14 cellular contexts compared by ENCODE assay signal in the genomic region with DNA sequence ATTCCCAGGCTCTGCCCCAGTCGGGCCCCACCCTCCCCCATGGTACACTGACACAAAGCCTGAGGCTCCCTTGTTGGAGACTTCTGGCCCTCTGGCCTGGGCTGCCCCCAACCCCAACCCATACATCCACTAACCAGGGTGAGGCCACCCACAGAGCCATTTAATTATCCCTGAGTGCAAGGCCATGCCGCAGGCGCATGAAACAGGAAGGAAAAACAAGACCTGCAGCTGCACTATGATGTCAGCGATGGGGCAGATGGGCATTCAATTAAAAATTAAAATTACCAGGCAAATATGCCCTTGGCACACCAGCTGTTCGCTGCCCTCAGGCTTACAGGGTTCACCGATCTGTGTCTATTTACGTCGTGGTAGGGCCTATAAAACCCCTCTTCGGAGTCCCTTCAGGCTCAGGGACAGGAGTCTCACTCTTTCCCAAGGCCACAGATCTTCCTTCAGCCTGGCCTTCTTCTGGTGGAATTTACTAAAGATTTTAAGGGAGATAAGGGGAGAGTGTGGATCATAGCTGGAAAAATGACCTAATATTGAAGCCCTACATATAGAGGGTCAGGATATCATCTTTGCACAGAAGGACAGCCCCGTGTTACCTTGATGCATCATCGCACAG. TPM values are rescaled to one million over a fixed set of nuclear protein-coding genes. Genes with fewer than 3 reads are reported as not detected.
A peak's percentile ranks its signal among the peaks of the same experiment; 100 is the strongest.
DNase-seq lines count a peak whose midpoint lies in the region; TF ChIP-seq lines count a peak whose summit lies in the region.
"Had no signal": no experiment of that assay in that cellular context is flagged by ENCODE, and none has a peak within 500 bp of the region (broad histone marks: within the 10 kb centered on the region; RNA-seq: fewer than 3 reads in every experiment).

No MANE protein-coding gene starts in this region.

- H3K4me1 ChIP-seq in OCI-LY7 (ENCODE audit: insufficient read depth, low read length, poor library complexity, severe bottlenecking) = peaks cover 74% of the 10 kb centered on the region
- peaks cover 3% of the 10 kb centered on the region for H3K4me1 ChIP-seq in mesenchymal stem cell (ENCODE audit: control insufficient read depth, insufficient read depth, low read depth, low read length)
- no peaks in the 10 kb centered on the region for H3K4me1 ChIP-seq in tibial artery

- no peak overlapping the region for H2BK5ac ChIP-seq in mesenchymal stem cell (ENCODE audit: low read depth, low read length, poor library complexity, severe bottlenecking)

- peak overlapping the region; percentile 41 for H3K4me3 ChIP-seq in OCI-LY7 (ENCODE audit: low read depth, low read length, poor library complexity, severe bottlenecking)
- no peak overlapping the region for H3K4me3 ChIP-seq in mesenchymal stem cell (ENCODE audit: insufficient read depth in 1 of 2, low read depth in 1 of 2, low read length in 2 of 2)
- no peak overlapping the region for H3K4me3 ChIP-seq in tibial artery
- H3K4me3 ChIP-seq: K562, thoracic aorta had no signal

- H3K23ac ChIP-seq in mesenchymal stem cell (ENCODE audit: low read length in 2 of 2) = no peak overlapping the region

- H3K9ac ChIP-seq in mesenchymal stem cell (ENCODE audit: low read length) = no peak overlapping the region

- peak overlapping the region; percentile 38 to 66 for H2BK12ac ChIP-seq in mesenchymal stem cell (ENCODE audit: low read length in 2 of 2)

- H4K8ac ChIP-seq in mesenchymal stem cell (ENCODE audit: low read length) = no peak overlapping the region

- H2BK120ac ChIP-seq in mesenchymal stem cell (ENCODE audit: low read depth, low read length) = no peak overlapping the region

- H3K9me2 ChIP-seq in OCI-LY7 (ENCODE audit: insufficient read depth, low read length) = no peaks in the 10 kb centered on the region

- no TSS peak for BruUV-seq in OCI-LY7 (replicated peaks; lab: Mats Ljungman, UMichigan)

- peak overlapping the region; percentile 33 to 42 for H3K18ac ChIP-seq in mesenchymal stem cell (ENCODE audit: low read depth in 1 of 2, low read length in 2 of 2)

- no peaks in the 10 kb centered on the region for H4K20me1 ChIP-seq in OCI-LY7 (ENCODE audit: insufficient read depth, low read length)

- H3K27me3 ChIP-seq in mesenchymal stem cell (ENCODE audit: control insufficient read depth in 1 of 2, insufficient read depth in 1 of 2, low read length in 2 of 2) (peaks cover 7 to 9% of the 10 kb centered on the region in 2 experiments), tibial artery (no peaks in the 10 kb centered on the region)

- peak overlapping the region; percentile 42; the same call in 1 of the 2 replicates for H2AFZ ChIP-seq in OCI-LY7 (ENCODE audit: low read length)
- H2AFZ ChIP-seq in mesenchymal stem cell (ENCODE audit: low read depth, low read length) = no peak overlapping the region

- no peaks in the 10 kb centered on the region for H3K79me1 ChIP-seq in mesenchymal stem cell (replicated peaks; ENCODE audit: low read length, poor library complexity, severe bottlenecking)

- peak overlapping the region in 1 of 2 experiments; percentile 35 for H3K4ac ChIP-seq in mesenchymal stem cell (ENCODE audit: low read depth in 1 of 2, low read length in 2 of 2)

- H3K9me3 ChIP-seq in OCI-LY7 (ENCODE audit: low read length) = no peaks in the 10 kb centered on the region
- no peaks in the 10 kb centered on the region for H3K9me3 ChIP-seq in mesenchymal stem cell (ENCODE audit: control insufficient read depth, low read length)
- no peaks in the 10 kb centered on the region for H3K9me3 ChIP-seq in tibial artery
- H3K9me3 ChIP-seq: thoracic aorta had no signal

- peak overlapping the region; percentile 73 for H3K27ac ChIP-seq in OCI-LY7 (ENCODE audit: low read depth, low read length, poor library complexity, severe bottlenecking)
- H3K27ac ChIP-seq in mesenchymal stem cell (ENCODE audit: low read length, poor library complexity, severe bottlenecking) = no peak overlapping the region
- no peak overlapping the region for H3K27ac ChIP-seq in tibial artery
- H3K27ac ChIP-seq: thoracic aorta had no signal

- WGBS in mesenchymal stem cell = 76% methylated on average over 11 of the region's 11 CpGs

- H3K4me2 ChIP-seq in OCI-LY7 (ENCODE audit: low read length) (peak overlapping the region; percentile 70), mesenchymal stem cell (ENCODE audit: low read length, poor library complexity, severe bottlenecking) (no peak overlapping the region)

- TF ChIP-seq CTCF in OCI-LY7 (conservative IDR thresholded peaks at IDR 0.05; ENCODE audit: low read length) = no peak
- TF ChIP-seq CTCF in tibial artery (IDR thresholded peaks at IDR 0.05) = no peak

- no peak overlapping the region for H3K14ac ChIP-seq in mesenchymal stem cell (ENCODE audit: low read length in 2 of 2)

- no peaks in the 10 kb centered on the region for H3K79me2 ChIP-seq in OCI-LY7 (ENCODE audit: insufficient read depth, low read depth, low read length)

- intact Hi-C loops in OCI-LY7 (cut with micrococcal nuclease; ENCODE audit: unreplicated experiment) = loop anchor here (1.0 to 2.0 kb wide), 3 partner anchors 16 to 43 kb away; partner anchors contain the start of gene RGS16
- intact Hi-C loops in tibial artery (cut with DNase I; ENCODE audit: low total_unique reads) = no loop called here

- H3K36me3 ChIP-seq in OCI-LY7 (ENCODE audit: insufficient read depth, low read length) = no peaks in the 10 kb centered on the region
- no peaks in the 10 kb centered on the region for H3K36me3 ChIP-seq in mesenchymal stem cell (ENCODE audit: control insufficient read depth in 1 of 2, insufficient read depth in 2 of 2, low read depth in 1 of 2, low read length in 2 of 2)
- H3K36me3 ChIP-seq in tibial artery = no peaks in the 10 kb centered on the region
- H3K36me3 ChIP-seq: thoracic aorta had no signal

- CTCF ChIA-PET in OCI-LY7 (lab: Charles Lee; ENCODE audit: unreplicated experiment) = interaction anchor here (1.4 kb wide), 1 partner anchor 16 kb away, joined by 4 read pairs; no protein-coding TSS in a partner anchor

- DNase-seq in DMS53 treated with DMSO at 0.1 percent for 48 hours (lab: John Stamatoyannopoulos, UW; ENCODE audit: unreplicated experiment) = peak; percentile 7
- DNase-seq in NCI-H146 treated with DMSO at 0.1 percent for 48 hours (lab: John Stamatoyannopoulos, UW; ENCODE audit: unreplicated experiment) = peak; percentile 97
- DNase-seq in OCI-LY7 (ENCODE audit: low spot score) = peak; percentile 86
- no peak for DNase-seq in mesenchymal stem cell
- no peak for DNase-seq in stimulated activated CD4-positive, alpha-beta T cell treated with anti-CD3 and anti-CD28 coated beads, Interleukin-4, amount 100 ng/mL, for 1 hour
- DNase-seq in tibial artery = no peak
- no peak for DNase-seq in hepatic stellate cell (ENCODE audit: low spot score)
- no peak for DNase-seq in RKO (ENCODE audit: low spot score)
- DNase-seq: activated T-cell treated with anti-CD3 and anti-CD28 coated beads, Interleukin-2, amount 50 U/mL, for 4 hours had no signal

- POLR2A ChIA-PET in OCI-LY7 (lab: Charles Lee) = interaction anchor here (0.7 to 12.1 kb wide), 10 partner anchors 10 to 35 kb away, joined by 3 to 113 read pairs (median 8); no protein-coding TSS in a partner anchor

- no peak overlapping the region for H4K91ac ChIP-seq in mesenchymal stem cell (ENCODE audit: low read length)

- H2AK5ac ChIP-seq in mesenchymal stem cell (ENCODE audit: low read length, severe bottlenecking) = no peak overlapping the region

- H2BK15ac ChIP-seq in mesenchymal stem cell (ENCODE audit: low read depth, poor library complexity, severe bottlenecking) = peak overlapping the region; percentile 48

RNA-seq across cellular contexts. Expression of gene RGS16, which starts 29.6 kb away (rescaled TPM):
- total RNA-seq in OCI-LY7 (2014; rRNA removed; shearing (Covaris generic)) = 17.9 and 20.1 TPM in 2 replicates
- total RNA-seq in OCI-LY7 (2022) = 22.5 and 29.5 TPM in 2 replicates
- 1.0 TPM for polyA plus RNA-seq in mesenchymal stem cell (2013, experiment 1 of 2)
- polyA plus RNA-seq in mesenchymal stem cell (2013, experiment 2 of 2) = 0.97 TPM

RNA-seq across cellular contexts. Expression of gene RNASEL, which starts 44.7 kb away (rescaled TPM):
- total RNA-seq in OCI-LY7 (2014; rRNA removed; shearing (Covaris generic)) = 1.3 and 2.2 TPM in 2 replicates
- total RNA-seq in OCI-LY7 (2022) = 3.0 and 4.0 TPM in 2 replicates
- polyA plus RNA-seq in mesenchymal stem cell (2013, experiment 1 of 2) = 3.1 TPM
- 3.3 TPM for polyA plus RNA-seq in mesenchymal stem cell (2013, experiment 2 of 2)

RNA-seq across cellular contexts. Expression of gene RGS8, which starts 50.6 kb away (rescaled TPM):
- total RNA-seq in OCI-LY7 (2014; rRNA removed; shearing (Covaris generic)) = 0.10 TPM in 1 of 2 replicates, not detected in the other
- 0.31 and 1.2 TPM in 2 replicates for total RNA-seq in OCI-LY7 (2022)
- polyA plus RNA-seq in mesenchymal stem cell (2013, experiment 1 of 2) = not detected
- polyA plus RNA-seq in mesenchymal stem cell (2013, experiment 2 of 2) = not detected
- total RNA-seq: activated T-cell treated with anti-CD3 and anti-CD28 coated beads, Interleukin-2, amount 50 U/mL, for 4 hours; esophagus mucosa; K562; T-helper 1 cell treated with Interleukin-12 subunit alpha and Interleukin-12 subunit beta and Interleukin-4 antibody, amounts not matched to agents 30 ng/mL and 1 ng/mL, for 36 hours; thoracic aorta had no signal
- polyA plus RNA-seq: K562, keratinocyte had no signal

Comparison
In these comparisons a context has a peak if more than half of its experiments do, and no peak if none do; other contexts are left out.
1. DNase-seq: peak in DMS53 treated with DMSO at 0.1 percent for 48 hours (single experiment), NCI-H146 treated with DMSO at 0.1 percent for 48 hours (single experiment) and OCI-LY7 (single experiment); none in mesenchymal stem cell (single experiment), stimulated activated CD4-positive, alpha-beta T cell treated with anti-CD3 and anti-CD28 coated beads, Interleukin-4, amount 100 ng/mL, for 1 hour (single experiment), tibial artery (0 of 2), hepatic stellate cell (single experiment) and RKO (single experiment).